ENCODE assay signal across 8 cellular contexts in genomic region chr1:244273845-244274619, GRCh38.
DNase-seq lines count a peak whose midpoint lies in the region; ATAC-seq, FAIRE-seq and TF ChIP-seq lines count a peak whose summit lies in the region.

No MANE protein-coding gene starts in this region.

- H3K36me3 Mint-ChIP-seq in brain, result peaks cover 9% of the 10 kb centered on the region

- H3K4me3 ChIP-seq in HepG2 (replicated peaks in 1 of 3; ENCODE audit: insufficient read depth in 1 of 3, low read depth in 2 of 3, low read length in 3 of 3) (no peak overlapping the region), aorta (ENCODE audit: low read length in 2 of 2) (no peak overlapping the region)

- H3K9me3 ChIP-seq in HepG2 (ENCODE audit: low read length), result no peaks in the 10 kb centered on the region
- H3K9me3 ChIP-seq in aorta (ENCODE audit: control insufficient read depth, low read length), result no peaks in the 10 kb centered on the region

- peak; percentile 44 for DNase-seq in CD1c-positive myeloid dendritic cell (ENCODE audit: extremely low spot score)
- DNase-seq in MV-4-11 (lab: John Stamatoyannopoulos, UW), result peak; percentile 74
- DNase-seq in HepG2 (ENCODE audit: low spot score), result no peak
- peak; percentile 76 to 80 for DNase-seq in aorta
- no peak for DNase-seq in GM10248 (ENCODE audit: extremely low spot score)

- ATAC-seq in HepG2 (no peak), aorta (ENCODE audit: low FRiP score) (peak; percentile 74), HG03342 (IDR thresholded peaks at IDR 0.05; ENCODE audit: unreplicated experiment) (no peak), GM19324 (IDR thresholded peaks at IDR 0.05; ENCODE audit: low FRiP score, unreplicated experiment) (no peak)

- no peak overlapping the region for H3K4me2 ChIP-seq in HepG2 (ENCODE audit: low read depth, low read length)

- BruUV-seq in HepG2 (replicated peaks; lab: Mats Ljungman, UMichigan), result no TSS peak

- in situ Hi-C loops in HepG2 (cut with HindIII; ENCODE audit: extremely low pct_ligation_motif_present, low pct_unique_long_range_greater_than_20kb), result loop anchor here (5.0 to 10.0 kb wide), 3 partner anchors 257 to 932 kb away; no protein-coding TSS in a partner anchor

- peak overlapping the region in 3 of 5 experiments; percentile 1 to 64 (median 39) for H3K27ac Mint-ChIP-seq in brain

- no peak for TF ChIP-seq EP300 in HepG2 (IDR thresholded peaks at IDR 0.05; ENCODE audit: low read depth in 2 of 2, low read length in 2 of 2)
- no peak for TF ChIP-seq EP300 in HepG2 (CRISPR knock-in tag; IDR thresholded peaks at IDR 0.05; ENCODE audit: borderline replicate concordance)

- TF ChIP-seq POLR2A in HepG2 (IDR thresholded peaks at IDR 0.05; ENCODE audit: insufficient read depth in 1 of 2, low read depth in 2 of 2, low read length in 2 of 2), result no peak

- peak overlapping the region in 2 of 5 experiments; percentile 10 to 50 for H3K4me3 Mint-ChIP-seq in brain

- WGBS in HepG2 (ENCODE audit: low lambda C conversion rate), result 26% methylated on average over 12 of the region's 13 CpGs
- WGBS in aorta, 2 donors, result 56 to 57% methylated on average over 13 of the region's 13 CpGs

- H3K4me1 ChIP-seq in HepG2 (ENCODE audit: insufficient read depth, low read length), result peaks cover 7% of the 10 kb centered on the region
- no peaks in the 10 kb centered on the region for H3K4me1 ChIP-seq in aorta (ENCODE audit: control insufficient read depth in 1 of 2, insufficient read depth in 2 of 2, low read length in 2 of 2)

- no peak for TF ChIP-seq CTCF in brain (conservative IDR thresholded peaks at IDR 0.05)
- TF ChIP-seq CTCF in HepG2 (CRISPR knock-in tag; IDR thresholded peaks at IDR 0.05), result no peak
- no peak for TF ChIP-seq CTCF in GM10248 (IDR thresholded peaks at IDR 0.05; ENCODE audit: control extremely low read depth, extremely low read depth, low read depth, missing control alignments)

- no peak overlapping the region for H3K9ac ChIP-seq in HepG2 (ENCODE audit: insufficient read depth, low read depth, low read length)

- H3K4me1 Mint-ChIP-seq in brain, result peaks cover 24% of the 10 kb centered on the region

- 0 out of 5 replicates have a peak, but pooled peaks cover 0 to 8% of the 10 kb centered on the region in 2 experiments for H3K27me3 ChIP-seq in HepG2 (ENCODE audit: control insufficient read depth in 1 of 2, insufficient read depth in 2 of 2, low read length in 2 of 2)
- H3K27me3 ChIP-seq in aorta (ENCODE audit: control insufficient read depth in 1 of 2, insufficient read depth in 2 of 2, low read length in 1 of 2), result no peaks in the 10 kb centered on the region

- H3K9me3 Mint-ChIP-seq in brain, result peaks cover 17 to 33% (median 25%) of the 10 kb centered on the region in 5 experiments

- CTCF ChIA-PET in HepG2 (lab: Yijun Ruan, JAX; ENCODE audit: low intra/inter-chr PET ratio, low total read pairs), result interaction anchor here (0.7 to 2.3 kb wide), 3 partner anchors 226 to 525 kb away, joined by 3 to 15 read pairs (median 8); no protein-coding TSS in a partner anchor
- CTCF ChIA-PET in GM10248 (lab: Yijun Ruan, JAX), result interaction anchor here (1.0 to 3.7 kb wide), 6 partner anchors 9 to 937 kb away, joined by 3 to 23 read pairs (median 4); no protein-coding TSS in a partner anchor

- FAIRE-seq in HepG2 (lab: Jason Lieb, UNC), result no peak

- POLR2A ChIA-PET in HepG2 (lab: Yijun Ruan, JAX) (no interaction called here), GM10248 (lab: Yijun Ruan, JAX) (no interaction called here)

- peaks cover 3% of the 10 kb centered on the region for H3K27me3 Mint-ChIP-seq in brain

- H3K36me3 ChIP-seq in HepG2 (replicated peaks in 1 of 2; ENCODE audit: control insufficient read depth in 1 of 2, insufficient read depth in 2 of 2, low read length in 2 of 2), result no peaks in the 10 kb centered on the region
- H3K36me3 ChIP-seq in aorta (ENCODE audit: control insufficient read depth in 1 of 2, insufficient read depth in 2 of 2, low read length in 1 of 2), result no peaks in the 10 kb centered on the region

- no peaks in the 10 kb centered on the region; the same call in 1 of the 2 replicates for H4K20me1 ChIP-seq in HepG2 (ENCODE audit: insufficient read depth, low read length)

- H2AFZ ChIP-seq in HepG2 (ENCODE audit: low read length), result no peak overlapping the region

- intact Hi-C loops in HepG2 (cut with micrococcal nuclease; ENCODE audit: unreplicated experiment) (loop anchor here (1.0 kb wide), 4 partner anchors 259 to 930 kb away; no protein-coding TSS in a partner anchor), aorta (cut with DNase I) (loop anchor here (2.0 to 10.0 kb wide), 4 partner anchors 217 to 929 kb away; no protein-coding TSS in a partner anchor)

- no peaks in the 10 kb centered on the region for H3K79me2 ChIP-seq in HepG2 (ENCODE audit: insufficient read depth, low read length)

- H3K27ac ChIP-seq in HepG2 (ENCODE audit: extremely low read length, insufficient read depth, low read length) (no peak overlapping the region), aorta (ENCODE audit: low read depth in 1 of 2, low read length in 2 of 2) (no peak overlapping the region)

- TF ChIP-seq RAD21 in HepG2 (CRISPR knock-in tag; IDR thresholded peaks at IDR 0.05), result no peak

TF ChIP-seq in HepG2, 621 proteins besides CTCF, POLR2A, EP300 and RAD21:
- TF ChIP-seq FOSL2 (CRISPR knock-in tag; IDR thresholded peaks at IDR 0.05) (peak; percentile 65), CREM (IDR thresholded peaks at IDR 0.05) (no peak), CREM (CRISPR knock-in tag; IDR thresholded peaks at IDR 0.05) (no peak)

Comparison
In these comparisons a context has a peak if more than half of its experiments do, and no peak if none do; other contexts are left out.
1. DNase-seq: peak in CD1c-positive myeloid dendritic cell (single experiment), MV-4-11 (single experiment) and aorta (2 of 2); none in HepG2 (single experiment) and GM10248 (single experiment).